8 cellular contexts compared by ENCODE assay signal in the genomic region with DNA sequence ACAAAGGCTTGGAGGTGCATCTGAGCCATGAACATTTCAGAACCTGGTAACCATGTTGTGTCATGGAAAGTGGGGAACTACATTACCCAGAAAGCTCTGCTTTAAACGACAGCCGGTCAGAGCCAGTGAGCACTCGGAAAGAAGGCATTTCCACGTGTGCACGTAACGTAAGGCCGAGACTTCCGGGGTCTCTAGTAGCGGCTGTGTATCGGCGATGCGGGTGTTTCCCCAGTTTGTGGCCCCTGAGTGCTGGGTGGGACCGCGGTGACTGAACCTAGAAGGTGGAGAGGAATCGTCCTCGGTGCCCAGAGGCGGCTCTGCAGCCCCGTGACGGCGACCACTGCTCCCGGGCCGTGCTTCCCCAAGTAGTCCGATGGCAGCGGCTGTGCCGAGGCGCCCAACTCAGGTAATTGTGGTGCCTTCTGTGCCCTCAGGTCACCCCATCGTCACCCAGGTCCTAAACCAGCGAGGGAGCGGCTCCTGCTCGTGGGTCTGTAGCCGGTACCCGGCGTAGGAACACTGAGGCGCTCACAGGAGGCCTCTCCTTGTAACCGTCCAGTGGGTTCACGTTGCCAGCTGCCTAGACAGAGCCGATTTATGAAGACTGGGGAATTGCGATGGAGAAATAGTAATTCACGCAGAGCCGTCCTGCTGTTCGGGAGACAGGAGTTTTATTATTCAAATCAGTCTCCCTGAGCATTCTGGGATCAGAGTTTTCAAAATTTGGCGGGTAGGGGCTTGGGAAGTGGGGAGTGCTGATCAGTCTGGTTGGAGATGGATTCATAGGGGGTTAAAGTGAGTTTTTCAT. TPM values are rescaled to one million over a fixed set of nuclear protein-coding genes. Genes with fewer than 3 reads are reported as not detected.
DNase-seq lines count a peak whose midpoint lies in the region; ATAC-seq and TF ChIP-seq lines count a peak whose summit lies in the region.
"Not testable (repeated sequence)": the region's sequence is repeated elsewhere in the genome, so short reads cannot be mapped to it uniquely, and the experiment has no call there.

Gene ZNF587 (plus strand): TSS at position 194 of the 808 bp plus-strand sequence. CDS start 180 bp downstream, at position 374.

- DNase-seq in AG20443 (ENCODE audit: low spot score) (peak; percentile 83), NCI-H510A treated with DMSO at 0.1 percent for 48 hours (lab: John Stamatoyannopoulos, UW) (peak; percentile 48), coronary artery (ENCODE audit: low spot score) (peak; percentile 74), left colon (peak; percentile 78 to 81)
- peak; percentile 76 to 79 for DNase-seq in activated CD4-positive, alpha-beta T cell treated with anti-CD3 and anti-CD28 coated beads for 4 hours
- peak; percentile 39 to 62 (median 53) for DNase-seq in stimulated activated CD4-positive, alpha-beta T cell treated with anti-CD3 and anti-CD28 coated beads, Interleukin-1b, Interleukin-23, amount 100 ng/mL, for 24 hours (ENCODE audit: low read depth in 4 of 4, low spot score in 1 of 4)

- TF ChIP-seq CTCF in coronary artery (IDR thresholded peaks at IDR 0.05) = not testable (repeated sequence)

- peak within 1 kb of the TSS; percentile 36 to 72 for H3K27ac ChIP-seq in coronary artery

- H3K4me3 ChIP-seq in coronary artery = peak within 1 kb of the TSS; percentile 84

- intact Hi-C loops in left colon (cut with DNase I, micrococcal nuclease) = not testable (repeated sequence)

- ATAC-seq in GM19043 (IDR thresholded peaks at IDR 0.05; ENCODE audit: low read depth, unreplicated experiment) (peak; percentile 95), HG03378 (IDR thresholded peaks at IDR 0.05; ENCODE audit: unreplicated experiment) (peak; percentile 89), left colon (peak; percentile 88)

RNA-seq across cellular contexts. Expression of gene ZNF587, which starts in this region (rescaled TPM):
- total RNA-seq in left colon = 10 to 100 TPM; 50.5 to 64.8 TPM

Comparison
In these comparisons a context has a peak if more than half of its experiments do, and no peak if none do; other contexts are left out.
1. Peak in every context shown above with its lines: DNase-seq, ATAC-seq, H3K4me3 ChIP-seq and H3K27ac ChIP-seq.